Comparison of ENCODE assay signal across 26 cellular contexts in genomic region chr2:135189148-135189547, GRCh38.
DNase-seq lines count a peak whose midpoint lies in the region; ATAC-seq, FAIRE-seq and TF ChIP-seq lines count a peak whose summit lies in the region.
"Had no signal": no experiment of that assay in that cellular context is flagged by ENCODE, and none has a peak within 500 bp of the region (broad histone marks: within the 10 kb centered on the region; RNA-seq: fewer than 3 reads in every experiment).

No MANE protein-coding gene starts in this region.

- TF ChIP-seq CTCF in HEK293 (tag by site-specific recombination; IDR thresholded peaks at IDR 0.05), result no peak
- TF ChIP-seq CTCF in K562 (IDR thresholded peaks at IDR 0.05 in 2 of 3, conservative IDR thresholded peaks at IDR 0.05 in 1 of 3; ENCODE audit: insufficient read depth in 2 of 3, low read depth in 1 of 3, low read length in 3 of 3), result no peak

- H3K9me3 ChIP-seq in HEK293 (ENCODE audit: control insufficient read depth, insufficient read depth, low read depth, low read length) (no peaks in the 10 kb centered on the region), K562 (replicated peaks; ENCODE audit: control insufficient read depth, insufficient read depth, low read depth, low read length) (0 out of 2 replicates have a peak, but pooled peaks cover 3% of the 10 kb centered on the region)
- H3K9me3 ChIP-seq: BE2C had no signal

- no peaks in the 10 kb centered on the region for H3K4me1 Mint-ChIP-seq in activated T-cell treated with anti-CD3 and anti-CD28 coated beads, Interleukin-2, amount 50 U/mL, for 72 hours (ENCODE audit: low read depth)
- no peaks in the 10 kb centered on the region for H3K4me1 Mint-ChIP-seq in activated T-helper 1 cell treated with anti-CD3 and anti-CD28 coated beads, Interleukin-12 subunit alpha, Interleukin-12 subunit beta, Interleukin-2, Interleukin-4 antibody, amounts not matched to agents 30 ng/mL and 10 ng/mL and 1 ng/mL, durations not matched to agents 14 hours and 24 hours and 36 hours (ENCODE audit: low read depth)
- H3K4me1 Mint-ChIP-seq: CD14-positive monocyte; CD4-positive, alpha-beta memory T cell; CD4-positive, CD25-positive, alpha-beta regulatory T cell; CD8-positive, alpha-beta memory T cell had no signal

- peaks cover 8 to 14% of the 10 kb centered on the region in 2 donors for H3K36me3 Mint-ChIP-seq in activated T-cell treated with anti-CD3 and anti-CD28 coated beads, Interleukin-2, amount 50 U/mL, for 72 hours (ENCODE audit: insufficient read depth in 2 of 2)
- peaks cover 4% of the 10 kb centered on the region for H3K36me3 Mint-ChIP-seq in activated T-helper 1 cell treated with anti-CD3 and anti-CD28 coated beads, Interleukin-12 subunit alpha, Interleukin-12 subunit beta, Interleukin-2, Interleukin-4 antibody, amounts not matched to agents 30 ng/mL and 10 ng/mL and 1 ng/mL, durations not matched to agents 14 hours and 24 hours and 36 hours (ENCODE audit: low read depth)

- no peak overlapping the region for H3K4me3 Mint-ChIP-seq in activated T-cell treated with anti-CD3 and anti-CD28 coated beads, Interleukin-2, amount 50 U/mL, for 72 hours
- H3K4me3 Mint-ChIP-seq in activated T-helper 1 cell treated with anti-CD3 and anti-CD28 coated beads, Interleukin-12 subunit alpha, Interleukin-12 subunit beta, Interleukin-2, Interleukin-4 antibody, amounts not matched to agents 30 ng/mL and 10 ng/mL and 1 ng/mL, durations not matched to agents 14 hours and 24 hours and 36 hours, result no peak overlapping the region
- H3K4me3 Mint-ChIP-seq: CD14-positive monocyte; CD4-positive, alpha-beta memory T cell; CD4-positive, CD25-positive, alpha-beta regulatory T cell; CD8-positive, alpha-beta memory T cell had no signal

- no peak for TF ChIP-seq RAD21 in K562 (CRISPR knock-in tag; conservative IDR thresholded peaks at IDR 0.05 in 1 of 2, IDR thresholded peaks at IDR 0.05 in 1 of 2)

- CTCF ChIA-PET in HEK293 (lab: Yijun Ruan, JAX), result interaction anchor here (0.7 kb wide), 1 partner anchor 1171 kb away, joined by 3 read pairs; no protein-coding TSS in a partner anchor
- CTCF ChIA-PET in K562 (lab: Yijun Ruan, JAX; ENCODE audit: low intra/inter-chr PET ratio), result no interaction called here

- H4K20me1 ChIP-seq in K562 (replicated peaks; ENCODE audit: control insufficient read depth, insufficient read depth, low read length), result no peaks in the 10 kb centered on the region
- H4K20me1 ChIP-seq: BLaER1 had no signal

- no TSS peak for BruUV-seq in K562 (replicated peaks; lab: Mats Ljungman, UMichigan)

- H3K9ac ChIP-seq in K562 (ENCODE audit: insufficient read depth in 1 of 2, low read depth in 2 of 2, low read length in 2 of 2), result no peak overlapping the region
- H3K9ac ChIP-seq: BLaER1 had no signal

- no peaks in the 10 kb centered on the region for H3K79me2 ChIP-seq in K562 (ENCODE audit: control insufficient read depth, insufficient read depth, low read length)

- POLR2A ChIA-PET in HEK293 (lab: Yijun Ruan, JAX), result no interaction called here
- POLR2A ChIA-PET in K562 (lab: Yijun Ruan, JAX), result interaction anchor here (1.3 kb wide), 1 partner anchor 37 kb away, joined by 6 read pairs; no protein-coding TSS in a partner anchor

- intact Hi-C loops in K562 (cut with micrococcal nuclease), result no loop called here
- intact Hi-C loops in activated T-helper 1 cell treated with anti-CD3 and anti-CD28 coated beads, Interleukin-12 subunit alpha, Interleukin-12 subunit beta, Interleukin-2, Interleukin-4 antibody, amounts not matched to agents 30 ng/mL and 10 ng/mL and 1 ng/mL, durations not matched to agents 14 hours and 24 hours and 36 hours (cut with micrococcal nuclease), result no loop called here

- no peak overlapping the region for H2AFZ ChIP-seq in K562 (ENCODE audit: low read depth, low read length)

- H3K27me3 Mint-ChIP-seq in activated T-cell treated with anti-CD3 and anti-CD28 coated beads, Interleukin-2, amount 50 U/mL, for 72 hours (ENCODE audit: low read depth), result no peaks in the 10 kb centered on the region
- no peaks in the 10 kb centered on the region for H3K27me3 Mint-ChIP-seq in activated T-helper 1 cell treated with anti-CD3 and anti-CD28 coated beads, Interleukin-12 subunit alpha, Interleukin-12 subunit beta, Interleukin-2, Interleukin-4 antibody, amounts not matched to agents 30 ng/mL and 10 ng/mL and 1 ng/mL, durations not matched to agents 14 hours and 24 hours and 36 hours (ENCODE audit: insufficient read depth)
- H3K27me3 Mint-ChIP-seq: CD4-positive, alpha-beta memory T cell; CD4-positive, CD25-positive, alpha-beta regulatory T cell had no signal

- H3K9me1 ChIP-seq in K562 (ENCODE audit: control insufficient read depth, insufficient read depth, low read length), result no peaks in the 10 kb centered on the region

- peaks cover 7 to 20% of the 10 kb centered on the region in 2 donors for H3K9me3 Mint-ChIP-seq in activated T-cell treated with anti-CD3 and anti-CD28 coated beads, Interleukin-2, amount 50 U/mL, for 72 hours
- peaks cover 12% of the 10 kb centered on the region for H3K9me3 Mint-ChIP-seq in activated T-helper 1 cell treated with anti-CD3 and anti-CD28 coated beads, Interleukin-12 subunit alpha, Interleukin-12 subunit beta, Interleukin-2, Interleukin-4 antibody, amounts not matched to agents 30 ng/mL and 10 ng/mL and 1 ng/mL, durations not matched to agents 14 hours and 24 hours and 36 hours

- H3K4me1 ChIP-seq in HEK293 (ENCODE audit: control insufficient read depth, insufficient read depth, low read length) (no peaks in the 10 kb centered on the region), K562 (replicated peaks in 1 of 2; ENCODE audit: control insufficient read depth in 2 of 2, insufficient read depth in 2 of 2, low read length in 2 of 2) (no peaks in the 10 kb centered on the region)
- H3K4me1 ChIP-seq: BE2C, BLaER1 had no signal

- WGBS in K562 (ENCODE audit: insufficient coverage, low coverage, missing lambda C conversion rate), result 92% methylated on average over 1 of the region's 1 CpG

- TF ChIP-seq POLR2A in K562 (conservative IDR thresholded peaks at IDR 0.05), result no peak

- no peak for FAIRE-seq in K562 (lab: Jason Lieb, UNC)
- FAIRE-seq: A204.1, GM12878, GM12892, GM18507 had no signal

- in situ Hi-C loops in K562 (cut with MboI), result no loop called here

- H3K27me3 ChIP-seq in K562 (ENCODE audit: control insufficient read depth in 2 of 2, insufficient read depth in 2 of 2, low read length in 2 of 2), result no peaks in the 10 kb centered on the region
- H3K27me3 ChIP-seq: BE2C, BLaER1 had no signal

- no peak overlapping the region for H3K4me2 ChIP-seq in K562 (ENCODE audit: insufficient read depth, low read length)
- H3K4me2 ChIP-seq: BLaER1 had no signal

- no peak for DNase-seq in activated T-cell treated with anti-CD3 and anti-CD28 coated beads, Interleukin-2, amount 50 U/mL, for 72 hours
- DNase-seq in activated T-cell treated with anti-CD3 and anti-CD28 coated beads, Interleukin-2, amount 50 U/mL, for 1 hour, result no peak
- DNase-seq in K562 (ENCODE audit: extremely low read depth in 1 of 4, low spot score in 3 of 4), result no peak
- no peak for DNase-seq in activated T-helper 1 cell treated with anti-CD3 and anti-CD28 coated beads, Interleukin-12 subunit alpha, Interleukin-12 subunit beta, Interleukin-2, Interleukin-4 antibody, amounts not matched to agents 30 ng/mL and 10 ng/mL and 1 ng/mL, durations not matched to agents 14 hours and 24 hours and 36 hours (ENCODE audit: low spot score)
- DNase-seq: 8988T; ACHN; BE2C; C1 segment of cervical spinal cord; CD4-positive, alpha-beta memory T cell; CD4-positive, CD25-positive, alpha-beta regulatory T cell; CD8-positive, alpha-beta memory T cell; COR-L47; DMS 273 treated with DMSO at 0.1 percent for 48 hours; DMS153; DMS53; DMS79; DND-41; EL; GDM1 had no signal

- ATAC-seq in activated T-cell treated with anti-CD3 and anti-CD28 coated beads, Interleukin-2, amount 50 U/mL, for 72 hours (replicated peaks in 1 of 2), result no peak
- ATAC-seq in K562, result no peak
- ATAC-seq: GM12878 had no signal

- peak overlapping the region; percentile 77 for H3K27ac Mint-ChIP-seq in activated T-cell treated with anti-CD3 and anti-CD28 coated beads, Interleukin-2, amount 50 U/mL, for 72 hours
- no peak overlapping the region for H3K27ac Mint-ChIP-seq in activated T-helper 1 cell treated with anti-CD3 and anti-CD28 coated beads, Interleukin-12 subunit alpha, Interleukin-12 subunit beta, Interleukin-2, Interleukin-4 antibody, amounts not matched to agents 30 ng/mL and 10 ng/mL and 1 ng/mL, durations not matched to agents 14 hours and 24 hours and 36 hours
- H3K27ac Mint-ChIP-seq: CD4-positive, alpha-beta memory T cell; CD4-positive, CD25-positive, alpha-beta regulatory T cell; CD8-positive, alpha-beta memory T cell had no signal

- TF ChIP-seq EP300 in K562 (IDR thresholded peaks at IDR 0.05; ENCODE audit: low read length), result no peak

- H3K4me3 ChIP-seq in HEK293 (ENCODE audit: low read depth, low read length) (no peak overlapping the region), K562 (no peak overlapping the region)
- H3K4me3 ChIP-seq: BLaER1, GM12878 had no signal

- H3K36me3 ChIP-seq in HEK293 (ENCODE audit: control insufficient read depth in 2 of 2, insufficient read depth in 1 of 2, low read length in 2 of 2) (no peaks in the 10 kb centered on the region), K562 (ENCODE audit: control insufficient read depth, insufficient read depth, low read length) (no peaks in the 10 kb centered on the region)
- H3K36me3 ChIP-seq: BE2C, BLaER1 had no signal

- H3K27ac ChIP-seq in HEK293 (ENCODE audit: extremely low read depth, low read depth, low read length), result no peak overlapping the region
- no peak overlapping the region for H3K27ac ChIP-seq in K562 (ENCODE audit: extremely low read depth, low read depth, low read length)
- H3K27ac ChIP-seq: BLaER1 had no signal

TF ChIP-seq in HEK293, 187 proteins besides CTCF, POLR2A, EP300 and RAD21:
- TF ChIP-seq ZNF132 (tag by site-specific recombination; IDR thresholded peaks at IDR 0.05; ENCODE audit: borderline replicate concordance) (no peak), PRDM1 (tag by site-specific recombination; IDR thresholded peaks at IDR 0.05) (peak; percentile 38; the same call in 1 of the 2 replicates)

TF ChIP-seq in K562, 482 proteins besides CTCF, POLR2A, EP300 and RAD21 (continues in another document):
- TF ChIP-seq CBX3 (IDR thresholded peaks at IDR 0.05; ENCODE audit: borderline replicate concordance in 1 of 2, low read length in 2 of 2) (peak in 1 of 2 experiments; percentile 83; a peak in 2 of 3 replicates), ZNF121 (CRISPR knock-in tag; conservative IDR thresholded peaks at IDR 0.05) (no peak), KLF10 (CRISPR knock-in tag; IDR thresholded peaks at IDR 0.05) (no peak), SMARCE1 (IDR thresholded peaks at IDR 0.05) (no peak), NR1H2 (CRISPR knock-in tag; IDR thresholded peaks at IDR 0.05) (no peak), RBM39 (optimal IDR thresholded peaks at IDR 0.05; ENCODE audit: low read depth, low read length) (no peak), ZFP30 (CRISPR knock-in tag; IDR thresholded peaks at IDR 0.05; ENCODE audit: borderline replicate concordance) (peak; percentile 67; the same call in 1 of the 2 replicates)
